ENCODE assay signal across 8 cellular contexts in the genomic region with DNA sequence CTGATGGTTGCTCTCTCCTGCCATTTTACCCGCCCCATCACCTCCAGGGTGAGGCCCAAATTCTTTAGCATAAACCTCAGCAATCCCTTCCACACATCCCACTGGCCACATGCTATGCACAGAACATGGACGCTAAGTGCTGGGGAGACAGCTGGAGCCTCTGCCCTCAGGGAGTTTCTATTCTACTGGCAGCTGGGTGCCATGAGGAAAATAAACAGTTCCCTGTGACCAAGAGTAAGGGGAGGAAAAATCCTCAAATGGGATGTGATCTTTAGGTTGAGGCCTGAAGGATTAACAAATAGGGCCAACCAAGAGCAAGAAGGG. TPM values are rescaled to one million over a fixed set of nuclear protein-coding genes. Genes with fewer than 3 reads are reported as not detected.
DNase-seq lines count a peak whose midpoint lies in the region; ATAC-seq, FAIRE-seq and TF ChIP-seq lines count a peak whose summit lies in the region.

No MANE protein-coding gene starts in this region.

- intact Hi-C loops in natural killer cell (cut with micrococcal nuclease): no loop called here

- peak overlapping the region; percentile 86 for H3K4me3 Mint-ChIP-seq in natural killer cell

- H3K4me3 ChIP-seq in BLaER1 treated with 17β-estradiol and CSF1 and Interleukin-3, amounts not matched to agents 10 nM and 100 nM: peak overlapping the region; percentile 78 to 96 (median 86)
- no peak overlapping the region for H3K4me3 ChIP-seq in KMS-11 (IDR thresholded peaks at IDR 0.05; ENCODE audit: insufficient read depth, low read depth, low read length)
- peak overlapping the region; percentile 45 to 63 for H3K4me3 ChIP-seq in cardiac fibroblast (replicated peaks in 1 of 2; ENCODE audit: low read depth in 2 of 2, low read length in 2 of 2)

- peak overlapping the region; percentile 83 to 96 (median 91) for H3K4me2 ChIP-seq in BLaER1 treated with 17β-estradiol and CSF1 and Interleukin-3, amounts not matched to agents 10 nM and 100 nM
- H3K4me2 ChIP-seq in KMS-11: peak overlapping the region; percentile 90

- no peak for TF ChIP-seq POLR2A in GM12892 (IDR thresholded peaks at IDR 0.05; ENCODE audit: low read depth, low read length)

- H3K36me3 Mint-ChIP-seq in natural killer cell: peaks cover 6% of the 10 kb centered on the region

- H3K27ac Mint-ChIP-seq in natural killer cell: peak overlapping the region; percentile 78 to 80

- no peak for FAIRE-seq in GM12892 (lab: Jason Lieb, UNC)

- H4K20me1 ChIP-seq in BLaER1 treated with 17β-estradiol and CSF1 and Interleukin-3, amounts not matched to agents 10 nM and 100 nM: peaks cover 0 to 52% (median 29%) of the 10 kb centered on the region in 11 experiments; a peak in 16 of 22 replicates
- no peaks in the 10 kb centered on the region for H4K20me1 ChIP-seq in KMS-11 (ENCODE audit: insufficient read depth)

- H3K27me3 Mint-ChIP-seq in natural killer cell (ENCODE audit: low read depth in 2 of 2): no peaks in the 10 kb centered on the region

- H3K27ac ChIP-seq in BLaER1 treated with 17β-estradiol and CSF1 and Interleukin-3, amounts not matched to agents 10 nM and 100 nM: peak overlapping the region; percentile 84 to 95 (median 91); a peak in 21 of 22 replicates
- H3K27ac ChIP-seq in KMS-11: no peak overlapping the region

- H3K9me3 ChIP-seq in BLaER1 treated with 17β-estradiol and CSF1 and Interleukin-3, amounts not matched to agents 10 nM and 100 nM (replicated peaks in 1 of 11): peaks cover 10 to 20% (median 14%) of the 10 kb centered on the region in 11 experiments

- no peaks in the 10 kb centered on the region for H3K27me3 ChIP-seq in BLaER1 treated with 17β-estradiol and CSF1 and Interleukin-3, amounts not matched to agents 10 nM and 100 nM
- H3K27me3 ChIP-seq in KMS-11 (ENCODE audit: insufficient read depth, low read depth): no peaks in the 10 kb centered on the region

- H3K9ac ChIP-seq in BLaER1 treated with 17β-estradiol and CSF1 and Interleukin-3, amounts not matched to agents 10 nM and 100 nM: peak overlapping the region; percentile 82 to 95 (median 91)
- H3K9ac ChIP-seq in KMS-11: no peak overlapping the region

- peaks cover 12% of the 10 kb centered on the region; the same call in 1 of the 2 replicates for H3K79me2 ChIP-seq in KMS-11 (ENCODE audit: insufficient read depth, low read depth)

- H3K4me1 Mint-ChIP-seq in natural killer cell: peaks cover 32 to 51% of the 10 kb centered on the region in 2 donors

- peaks cover under 1 to 19% (median 14%) of the 10 kb centered on the region in 11 experiments; a peak in 20 of 22 replicates for H3K36me3 ChIP-seq in BLaER1 treated with 17β-estradiol and CSF1 and Interleukin-3, amounts not matched to agents 10 nM and 100 nM
- H3K36me3 ChIP-seq in KMS-11 (ENCODE audit: insufficient read depth): no peaks in the 10 kb centered on the region

- ATAC-seq in natural killer cell (no peak), HG02938 (IDR thresholded peaks at IDR 0.05; ENCODE audit: unreplicated experiment) (no peak)

- H2AFZ ChIP-seq in KMS-11 (ENCODE audit: low read depth): peak overlapping the region; percentile 94; the same call in 1 of the 2 replicates

- peaks cover 21 to 56% (median 34%) of the 10 kb centered on the region in 10 experiments for H3K4me1 ChIP-seq in BLaER1 treated with 17β-estradiol and CSF1 and Interleukin-3, amounts not matched to agents 10 nM and 100 nM
- peaks cover 24% of the 10 kb centered on the region for H3K4me1 ChIP-seq in KMS-11 (ENCODE audit: low read depth, poor library complexity, severe bottlenecking)

- TF ChIP-seq CTCF in KMS-11 (conservative IDR thresholded peaks at IDR 0.05; ENCODE audit: low read depth, low read length) (no peak), cardiac fibroblast (IDR thresholded peaks at IDR 0.05; ENCODE audit: low read depth, low read length) (no peak), natural killer cell (IDR thresholded peaks at IDR 0.05) (no peak)

- H3K9me3 Mint-ChIP-seq in natural killer cell: peaks cover under 1 to 8% of the 10 kb centered on the region in 2 donors

- DNase-seq in cardiac fibroblast (ENCODE audit: low read depth in 2 of 2) (no peak), natural killer cell (no peak), COLO829 (ENCODE audit: low spot score) (no peak), NCI-H187 (lab: John Stamatoyannopoulos, UW) (no peak), GM12892 (ENCODE audit: insufficient read length) (no peak)

RNA-seq across cellular contexts. Expression of a gene that starts 1.2 kb away (rescaled TPM):
- 100 to 1,000 TPM; 116 to 151 (median 130) TPM for total RNA-seq in natural killer cell
- 12.1 TPM for polyA plus RNA-seq in GM12892 (2012; ENCODE audit: missing spikeins)
